In genomic region chr4:87559090-87559837, GRCh38 we compare ENCODE assay signal across 8 cellular contexts. TPM values are rescaled to one million over a fixed set of nuclear protein-coding genes. Genes with fewer than 3 reads are reported as not detected.
DNase-seq lines count a peak whose midpoint lies in the region; ATAC-seq and TF ChIP-seq lines count a peak whose summit lies in the region.

No MANE protein-coding gene starts in this region.

- peak overlapping the region; percentile 2 for H3K9ac ChIP-seq in Loucy (ENCODE audit: low read depth, low read length, poor library complexity, severe bottlenecking)

- no peaks in the 10 kb centered on the region for H3K27me3 Mint-ChIP-seq in stimulated activated naive B cell treated with anti-CD40 and anti-IgM and Interleukin-4, amounts not matched to agents 10 μg/mL and 1 μg/mL and 100 μg/mL, for 72 hours

- no peaks in the 10 kb centered on the region for H4K20me1 ChIP-seq in Loucy (ENCODE audit: insufficient read depth, low read length, poor library complexity, severe bottlenecking)

- H3K9me2 ChIP-seq in Loucy (replicated peaks; ENCODE audit: low read depth, low read length) = no peaks in the 10 kb centered on the region

- no peaks in the 10 kb centered on the region for H3F3A ChIP-seq in Loucy (ENCODE audit: low read depth)

- peak; percentile 81 for DNase-seq in H4 (ENCODE audit: low spot score)
- DNase-seq in T-helper 2 cell = peak in 3 of 5 experiments; percentile 5 to 97 (median 20)
- peak; percentile 36 for DNase-seq in stimulated activated naive B cell treated with anti-CD40 and anti-IgM and Interleukin-4, amounts not matched to agents 10 μg/mL and 1 μg/mL and 100 μg/mL, for 72 hours
- DNase-seq in prostate gland (ENCODE audit: low spot score) = no peak
- no peak for DNase-seq in left lung

- peak overlapping the region in 1 of 2 donors; percentile 25 for H3K4me3 Mint-ChIP-seq in stimulated activated naive B cell treated with anti-CD40 and anti-IgM and Interleukin-4, amounts not matched to agents 10 μg/mL and 1 μg/mL and 100 μg/mL, for 72 hours

- H3K36me3 ChIP-seq in Loucy (ENCODE audit: insufficient read depth, low read length) = no peaks in the 10 kb centered on the region
- H3K36me3 ChIP-seq in gastroesophageal sphincter = no peaks in the 10 kb centered on the region
- no peaks in the 10 kb centered on the region for H3K36me3 ChIP-seq in prostate gland
- H3K36me3 ChIP-seq in left lung = no peaks in the 10 kb centered on the region

- intact Hi-C loops in prostate gland (cut with DNase I) (loop anchor here (10.0 kb wide), 1 partner anchor 116 kb away; no protein-coding TSS in a partner anchor), left lung (cut with DNase I) (no loop called here)

- TF ChIP-seq CTCF in Loucy (conservative IDR thresholded peaks at IDR 0.05; ENCODE audit: low read length) (no peak), gastroesophageal sphincter (IDR thresholded peaks at IDR 0.05) (no peak), prostate gland (IDR thresholded peaks at IDR 0.05) (no peak), left lung (IDR thresholded peaks at IDR 0.05) (no peak)

- H3K4me2 ChIP-seq in Loucy (ENCODE audit: low read depth, low read length, poor library complexity, severe bottlenecking) = peak overlapping the region; percentile 68

- H3K9me3 ChIP-seq in Loucy (ENCODE audit: insufficient read depth, low read depth, low read length) = no peaks in the 10 kb centered on the region
- no peaks in the 10 kb centered on the region for H3K9me3 ChIP-seq in gastroesophageal sphincter
- H3K9me3 ChIP-seq in prostate gland = no peaks in the 10 kb centered on the region
- H3K9me3 ChIP-seq in left lung = no peaks in the 10 kb centered on the region

- no peaks in the 10 kb centered on the region for H3K9me3 Mint-ChIP-seq in stimulated activated naive B cell treated with anti-CD40 and anti-IgM and Interleukin-4, amounts not matched to agents 10 μg/mL and 1 μg/mL and 100 μg/mL, for 72 hours

- ATAC-seq in GM18511 (IDR thresholded peaks at IDR 0.05; ENCODE audit: unreplicated experiment) (peak; percentile 100), gastroesophageal sphincter (peak; percentile 48), left lung (no peak)
- peak; percentile 99 to 100 for ATAC-seq in stimulated activated naive B cell treated with anti-CD40 and anti-IgM and Interleukin-4, amounts not matched to agents 10 μg/mL and 1 μg/mL and 100 μg/mL, for 72 hours (replicated peaks)

- no peaks in the 10 kb centered on the region for H3K79me2 ChIP-seq in Loucy (ENCODE audit: insufficient read depth, low read length)

- no peak for TF ChIP-seq EP300 in gastroesophageal sphincter (IDR thresholded peaks at IDR 0.05)

- peaks cover 43% of the 10 kb centered on the region for H3K4me1 ChIP-seq in Loucy (ENCODE audit: insufficient read depth, low read length, poor library complexity, severe bottlenecking)
- H3K4me1 ChIP-seq in gastroesophageal sphincter = peaks cover 0 to 8% (median 0%) of the 10 kb centered on the region in 3 donors
- no peaks in the 10 kb centered on the region for H3K4me1 ChIP-seq in prostate gland (replicated peaks)
- no peaks in the 10 kb centered on the region for H3K4me1 ChIP-seq in left lung

- peak overlapping the region; percentile 57 for H3K4me3 ChIP-seq in Loucy (ENCODE audit: low read length, poor library complexity, severe bottlenecking)
- no peak overlapping the region for H3K4me3 ChIP-seq in gastroesophageal sphincter
- no peak overlapping the region for H3K4me3 ChIP-seq in prostate gland
- H3K4me3 ChIP-seq in left lung = no peak overlapping the region

- H3K27ac ChIP-seq in gastroesophageal sphincter = no peak overlapping the region
- H3K27ac ChIP-seq in prostate gland = no peak overlapping the region
- H3K27ac ChIP-seq in left lung = no peak overlapping the region

- H2AFZ ChIP-seq in Loucy (ENCODE audit: low read length) = 0 out of 2 replicates have a peak overlapping the region, but pooled peaks have one; percentile 13

- 44 to 82% methylated on average over 6 to 8 of the region's 8 CpGs for whole genome bisulfite sequencing in gastroesophageal sphincter (ENCODE audit: low coverage in 1 of 2), 2 donors
- 43% methylated on average over 8 of the region's 8 CpGs for WGBS in prostate gland

- no peak overlapping the region for H3K27ac Mint-ChIP-seq in stimulated activated naive B cell treated with anti-CD40 and anti-IgM and Interleukin-4, amounts not matched to agents 10 μg/mL and 1 μg/mL and 100 μg/mL, for 72 hours

- H3K27me3 ChIP-seq in Loucy (ENCODE audit: insufficient read depth, low read length, poor library complexity, severe bottlenecking) (no peaks in the 10 kb centered on the region), gastroesophageal sphincter (no peaks in the 10 kb centered on the region), prostate gland (replicated peaks; ENCODE audit: insufficient read depth) (no peaks in the 10 kb centered on the region), left lung (no peaks in the 10 kb centered on the region)

- TF ChIP-seq POLR2A in gastroesophageal sphincter (IDR thresholded peaks at IDR 0.05) = no peak
- TF ChIP-seq POLR2A in prostate gland (IDR thresholded peaks at IDR 0.05) = no peak

- no peaks in the 10 kb centered on the region for H3K36me3 Mint-ChIP-seq in stimulated activated naive B cell treated with anti-CD40 and anti-IgM and Interleukin-4, amounts not matched to agents 10 μg/mL and 1 μg/mL and 100 μg/mL, for 72 hours

- H3K4me1 Mint-ChIP-seq in stimulated activated naive B cell treated with anti-CD40 and anti-IgM and Interleukin-4, amounts not matched to agents 10 μg/mL and 1 μg/mL and 100 μg/mL, for 72 hours = peaks cover 3 to 6% of the 10 kb centered on the region in 2 donors

RNA-seq across cellular contexts. Expression of gene SPARCL1, which starts 30.1 kb away (rescaled TPM):
- 0.12 TPM in 1 of 2 replicates, not detected in the other for total RNA-seq in H4 (2014; rRNA removed; shearing (Covaris generic))
- total RNA-seq in gastroesophageal sphincter (1,000 to 10,000 TPM; 1,558 to 2,335 (median 1,828) TPM), prostate gland (100 to 1,000 TPM; 248 to 377 TPM), left lung (100 to 1,000 TPM; 241 to 296 TPM)

RNA-seq across cellular contexts. Expression of gene DSPP, which starts 49.1 kb away (rescaled TPM):
- total RNA-seq in H4 (2014; rRNA removed; shearing (Covaris generic)) = not detected in 2 replicates
- total RNA-seq in gastroesophageal sphincter (not detected), prostate gland (not detected), left lung (not detected)

Comparison
In these comparisons a context has a peak if more than half of its experiments do, and no peak if none do; other contexts are left out.
1. DNase-seq: peak in H4 (single experiment), T-helper 2 cell (3 of 5) and stimulated activated naive B cell treated with anti-CD40 and anti-IgM and Interleukin-4, amounts not matched to agents 10 μg/mL and 1 μg/mL and 100 μg/mL, for 72 hours (single experiment); none in prostate gland (single experiment) and left lung (0 of 2).
2. RNA of gene SPARCL1, which starts 30.1 kb away (total RNA-seq): 1,558 to 2,335 TPM in gastroesophageal sphincter, 248 to 377 TPM in prostate gland and 241 to 296 TPM in left lung; 0.12 TPM in H4; every median in the first group is over 100 times any median in the second.